In genomic region chr7:92588561-92588960, GRCh38 we compare ENCODE assay signal across 9 cellular contexts. TPM values are rescaled to one million over a fixed set of nuclear protein-coding genes. Genes with fewer than 3 reads are reported as not detected.
DNase-seq lines count a peak whose midpoint lies in the region; ATAC-seq and TF ChIP-seq lines count a peak whose summit lies in the region.
"Had no signal": no experiment of that assay in that cellular context is flagged by ENCODE, and none has a peak within 500 bp of the region (broad histone marks: within the 10 kb centered on the region; RNA-seq: fewer than 3 reads in every experiment).

No MANE protein-coding gene starts in this region.

- DNase-seq in stimulated activated CD4-positive, alpha-beta T cell treated with anti-CD3 and anti-CD28 coated beads, Interleukin-12 subunit alpha, Interleukin-12 subunit beta, amount 100 ng/mL, for 48 hours (ENCODE audit: low read depth in 2 of 3, low spot score in 1 of 3): peak in 2 of 3 donors; percentile 9 to 24
- no peak for DNase-seq in stimulated activated CD4-positive, alpha-beta T cell treated with anti-CD3 and anti-CD28 coated beads, Interleukin-4, amount 100 ng/mL, for 4 hours
- peak; percentile 42 for DNase-seq in activated CD8-positive, alpha-beta T cell treated with anti-CD3 and anti-CD28 coated beads for 36 hours
- DNase-seq in iPS DF 6.9 (ENCODE audit: low read depth, low spot score) (no peak), upper lobe of right lung (no peak)
- DNase-seq in activated CD8-positive, alpha-beta memory T cell treated with anti-CD3 and anti-CD28 coated beads, Interleukin-2, amount 50 U/mL, for 4 hours: no peak
- DNase-seq: left lung had no signal

- no peaks in the 10 kb centered on the region; the same call in 1 of the 2 replicates for H3K4me1 ChIP-seq in iPS DF 6.9 (ENCODE audit: control insufficient read depth, insufficient read depth, low read length)
- peaks cover 25% of the 10 kb centered on the region for H3K4me1 ChIP-seq in upper lobe of right lung

- POLR2A ChIA-PET in activated CD8-positive, alpha-beta T cell treated with anti-CD3 and anti-CD28 coated beads for 36 hours (lab: Charles Lee): interaction anchor here (0.5 to 2.3 kb wide), 5 partner anchors 7 to 221 kb away, joined by 3 to 7 read pairs (median 6); partner anchors contain the start of genes PEX1 and RBM48

- H3K27ac ChIP-seq in iPS DF 6.9 (ENCODE audit: low read length) (no peak overlapping the region), upper lobe of right lung (no peak overlapping the region)

- peaks cover 49% of the 10 kb centered on the region for H3K4me1 Mint-ChIP-seq in activated CD8-positive, alpha-beta T cell treated with anti-CD3 and anti-CD28 coated beads for 36 hours (ENCODE audit: low read depth)

- H3K27me3 ChIP-seq in iPS DF 6.9 (ENCODE audit: control insufficient read depth, insufficient read depth, low read length) (no peaks in the 10 kb centered on the region), upper lobe of right lung (no peaks in the 10 kb centered on the region)
- H3K27me3 ChIP-seq: left lung had no signal

- H3K36me3 Mint-ChIP-seq in activated CD8-positive, alpha-beta T cell treated with anti-CD3 and anti-CD28 coated beads for 36 hours (ENCODE audit: low read depth): peaks cover 43% of the 10 kb centered on the region

- intact Hi-C loops in activated CD8-positive, alpha-beta T cell treated with anti-CD3 and anti-CD28 coated beads for 36 hours (cut with micrococcal nuclease): loop anchor here (5.0 kb wide), 1 partner anchor 61 kb away; the partner anchor contains the start of genes PEX1 and RBM48
- intact Hi-C loops in upper lobe of right lung (cut with DNase I): no loop called here

- no CpG with 5 or more reads among the region's 9 CpGs for WGBS in iPS DF 6.9 (ENCODE audit: insufficient coverage, insufficient read length)

- H3K9me3 ChIP-seq in iPS DF 6.9 (ENCODE audit: control insufficient read depth, insufficient read depth, low read length) (no peaks in the 10 kb centered on the region), upper lobe of right lung (no peaks in the 10 kb centered on the region)
- H3K9me3 ChIP-seq: left lung had no signal

- H3K36me3 ChIP-seq in iPS DF 6.9 (ENCODE audit: control insufficient read depth, insufficient read depth, low read length) (no peaks in the 10 kb centered on the region), upper lobe of right lung (no peaks in the 10 kb centered on the region)
- H3K36me3 ChIP-seq: left lung had no signal

- TF ChIP-seq CTCF in activated CD8-positive, alpha-beta T cell treated with anti-CD3 and anti-CD28 coated beads for 36 hours (IDR thresholded peaks at IDR 0.05): no peak
- no peak for TF ChIP-seq CTCF in upper lobe of right lung (IDR thresholded peaks at IDR 0.05)

- CTCF ChIA-PET in activated CD8-positive, alpha-beta T cell treated with anti-CD3 and anti-CD28 coated beads for 36 hours (lab: Charles Lee): interaction anchor here (1.0 to 1.8 kb wide), 3 partner anchors 9 to 22 kb away, joined by 3 to 5 read pairs (median 3); no protein-coding TSS in a partner anchor

- H3K4me3 ChIP-seq in iPS DF 6.9 (ENCODE audit: low read length): peak overlapping the region; percentile 10; the same call in 1 of the 2 replicates
- H3K4me3 ChIP-seq in upper lobe of right lung: peak overlapping the region; percentile 79

- no peak for ATAC-seq in activated CD8-positive, alpha-beta T cell treated with anti-CD3 and anti-CD28 coated beads for 36 hours
- no peak for ATAC-seq in upper lobe of right lung
- ATAC-seq in GM18519 (IDR thresholded peaks at IDR 0.05; ENCODE audit: low FRiP score, unreplicated experiment): no peak
- ATAC-seq in GM19455 (IDR thresholded peaks at IDR 0.05; ENCODE audit: unreplicated experiment): no peak
- ATAC-seq: left lung had no signal

- peaks cover 4% of the 10 kb centered on the region for H3K9me3 Mint-ChIP-seq in activated CD8-positive, alpha-beta T cell treated with anti-CD3 and anti-CD28 coated beads for 36 hours

- peak overlapping the region; percentile 92 for H3K27ac Mint-ChIP-seq in activated CD8-positive, alpha-beta T cell treated with anti-CD3 and anti-CD28 coated beads for 36 hours

- H3K27me3 Mint-ChIP-seq in activated CD8-positive, alpha-beta T cell treated with anti-CD3 and anti-CD28 coated beads for 36 hours: peaks cover 7% of the 10 kb centered on the region

- H3K4me3 Mint-ChIP-seq in activated CD8-positive, alpha-beta T cell treated with anti-CD3 and anti-CD28 coated beads for 36 hours: peak overlapping the region; percentile 79

RNA-seq across cellular contexts. Expression of gene FAM133B, which starts 1.6 kb away (rescaled TPM):
- total RNA-seq in activated CD8-positive, alpha-beta T cell treated with anti-CD3 and anti-CD28 coated beads for 36 hours: 10 to 100 TPM; 27.9 to 30.3 TPM
- 21.2 TPM for total RNA-seq in upper lobe of right lung

RNA-seq across cellular contexts. Expression of gene RBM48, which starts 60.0 kb away (rescaled TPM):
- 10 to 100 TPM; 11.5 to 13.4 TPM for total RNA-seq in activated CD8-positive, alpha-beta T cell treated with anti-CD3 and anti-CD28 coated beads for 36 hours
- 13.2 TPM for total RNA-seq in upper lobe of right lung

Comparison
In these comparisons a context has a peak if more than half of its experiments do, and no peak if none do; other contexts are left out.
1. DNase-seq: peak in stimulated activated CD4-positive, alpha-beta T cell treated with anti-CD3 and anti-CD28 coated beads, Interleukin-12 subunit alpha, Interleukin-12 subunit beta, amount 100 ng/mL, for 48 hours (2 of 3) and activated CD8-positive, alpha-beta T cell treated with anti-CD3 and anti-CD28 coated beads for 36 hours (single experiment); none in stimulated activated CD4-positive, alpha-beta T cell treated with anti-CD3 and anti-CD28 coated beads, Interleukin-4, amount 100 ng/mL, for 4 hours (0 of 2), iPS DF 6.9 (single experiment), upper lobe of right lung (single experiment) and activated CD8-positive, alpha-beta memory T cell treated with anti-CD3 and anti-CD28 coated beads, Interleukin-2, amount 50 U/mL, for 4 hours (single experiment).